ENCODE assay signal across 1 cellular context in genomic region chr14:90452366-90452765, GRCh38.
TF ChIP-seq lines count a peak whose summit lies in the region.

No MANE protein-coding gene starts in this region.

TF ChIP-seq in GM12878, 131 proteins besides CTCF, POLR2A, EP300 and RAD21 (continued from another document):
- TF ChIP-seq CREB1 (IDR thresholded peaks at IDR 0.05; ENCODE audit: low read depth): no peak
- TF ChIP-seq EED (IDR thresholded peaks at IDR 0.05; ENCODE audit: low read depth): no peak
